1 cellular context compared by ENCODE assay signal in genomic region chr7:149865437-149865836, GRCh38.
A peak's percentile ranks its signal among the peaks of the same experiment; 100 is the strongest.
TF ChIP-seq lines count a peak whose summit lies in the region.

No MANE protein-coding gene starts in this region.

TF ChIP-seq in K562, 482 proteins besides CTCF, POLR2A, EP300 and RAD21 (continued from another document):
- TF ChIP-seq ETS1 (conservative IDR thresholded peaks at IDR 0.05; ENCODE audit: control insufficient read depth, low read depth, low read length), result no peak
- peak; percentile 45 for TF ChIP-seq GABPA (tag; conservative IDR thresholded peaks at IDR 0.05; ENCODE audit: low read depth)
- 0 out of 2 replicates have a peak, but pooled peaks have one; percentile 60 for TF ChIP-seq ZC3H4 (CRISPR knock-in tag; IDR thresholded peaks at IDR 0.05; ENCODE audit: borderline replicate concordance)
- no peak for TF ChIP-seq ZNF134 (CRISPR knock-in tag; conservative IDR thresholded peaks at IDR 0.05)
